Comparison of ENCODE assay signal across 17 cellular contexts in genomic region chrX:42519666-42520231, GRCh38.
DNase-seq lines count a peak whose midpoint lies in the region; ATAC-seq and TF ChIP-seq lines count a peak whose summit lies in the region.
"Had no signal": no experiment of that assay in that cellular context is flagged by ENCODE, and none has a peak within 500 bp of the region (broad histone marks: within the 10 kb centered on the region; RNA-seq: fewer than 3 reads in every experiment).

No MANE protein-coding gene starts in this region.

- no peak overlapping the region for H3K14ac ChIP-seq in mesenchymal stem cell (ENCODE audit: low read length in 2 of 2)

- peak; percentile 6 to 8 for TF ChIP-seq CTCF in mammary epithelial cell (conservative IDR thresholded peaks at IDR 0.05 in 1 of 2, IDR thresholded peaks at IDR 0.05 in 1 of 2; ENCODE audit: extremely low read depth in 1 of 2, insufficient read depth in 1 of 2, low read depth in 1 of 2, low read length in 2 of 2)

- H3K4me2 ChIP-seq in mammary epithelial cell (ENCODE audit: insufficient read depth, low read depth, low read length) (no peak overlapping the region), mesenchymal stem cell (ENCODE audit: low read length, poor library complexity, severe bottlenecking) (no peak overlapping the region)
- H3K4me2 ChIP-seq: KMS-11 had no signal

- H2BK120ac ChIP-seq in mesenchymal stem cell (ENCODE audit: low read depth, low read length) = no peak overlapping the region

- no peaks in the 10 kb centered on the region for H4K20me1 ChIP-seq in mammary epithelial cell (ENCODE audit: insufficient read depth, low read length)

- in situ Hi-C loops in Caki2 (cut with HindIII; ENCODE audit: low pct_unique_long_range_greater_than_20kb, low sequenced_read_pairs) (no loop called here), mammary epithelial cell (cut with MboI; ENCODE audit: low sequenced_read_pairs in 2 of 2) (loop anchor here in 1 of 2 donors (25.0 kb wide), 1 partner anchor 732 kb away; no protein-coding TSS in a partner anchor), HAP-1 (cut with MboI; ENCODE audit: low sequenced_read_pairs) (no loop called here)

- DNase-seq in Caki2 (ENCODE audit: low read depth) = peak; percentile 28
- DNase-seq in LoVo (ENCODE audit: low spot score) = peak; percentile 14
- DNase-seq in mammary epithelial cell = peak; percentile 51
- peak; percentile 7 for DNase-seq in mesenchymal stem cell
- DNase-seq in HAP-1 (ENCODE audit: low spot score in 2 of 2) = no peak
- DNase-seq: activated CD8-positive, alpha-beta T cell treated with anti-CD3 and anti-CD28 coated beads, Interleukin-2, amount 10 ng/mL, durations not matched to agents 7 days and 5 days; activated naive CD8-positive, alpha-beta T cell treated with anti-CD3 and anti-CD28 coated beads for 36 hours; left colon; NCI-H526; stimulated activated CD4-positive, alpha-beta T cell treated with anti-CD3 and anti-CD28 coated beads, Interleukin-2, amount 100 ng/mL, for 48 hours; stimulated activated naive CD8-positive, alpha-beta T cell treated with anti-CD3 and anti-CD28 coated beads, Interleukin-15, amount 100 ng/mL, for 72 hours; T-cell had no signal

- H3K27ac ChIP-seq in mammary epithelial cell (ENCODE audit: insufficient read depth, low read depth, low read length) (no peak overlapping the region), mesenchymal stem cell (ENCODE audit: low read length, poor library complexity, severe bottlenecking) (no peak overlapping the region)
- H3K27ac ChIP-seq: epithelial cell of prostate, KMS-11 had no signal

- ATAC-seq in HG03432 (IDR thresholded peaks at IDR 0.05; ENCODE audit: unreplicated experiment) = no peak
- no peak for ATAC-seq in HG02588 (IDR thresholded peaks at IDR 0.05; ENCODE audit: unreplicated experiment)
- no peak for ATAC-seq in GM21529 (IDR thresholded peaks at IDR 0.05; ENCODE audit: unreplicated experiment)
- ATAC-seq: activated CD8-positive, alpha-beta T cell treated with anti-CD3 and anti-CD28 coated beads, Interleukin-2, amount 10 ng/mL, durations not matched to agents 7 days and 5 days; left colon; stimulated activated naive CD8-positive, alpha-beta T cell treated with anti-CD3 and anti-CD28 coated beads, Interleukin-15, amount 100 ng/mL, for 72 hours; T-cell had no signal

- H3K23ac ChIP-seq in mesenchymal stem cell (ENCODE audit: low read length in 2 of 2) = no peak overlapping the region

- H4K8ac ChIP-seq in mesenchymal stem cell (ENCODE audit: low read length) = no peak overlapping the region

- no TSS peak for BruUV-seq in mammary epithelial cell (replicated peaks; lab: Mats Ljungman, UMichigan)

- intact Hi-C loops in mammary epithelial cell (cut with micrococcal nuclease) = no loop called here

- no peak overlapping the region for H3K9ac ChIP-seq in mammary epithelial cell (ENCODE audit: insufficient read depth, low read length)
- H3K9ac ChIP-seq in mesenchymal stem cell (ENCODE audit: low read length) = no peak overlapping the region
- H3K9ac ChIP-seq: KMS-11 had no signal

- no peaks in the 10 kb centered on the region for H3K79me1 ChIP-seq in mesenchymal stem cell (replicated peaks; ENCODE audit: low read length, poor library complexity, severe bottlenecking)

- no peak overlapping the region for H2AK5ac ChIP-seq in mesenchymal stem cell (ENCODE audit: low read length, severe bottlenecking)

- H2BK15ac ChIP-seq in mesenchymal stem cell (ENCODE audit: low read depth, poor library complexity, severe bottlenecking) = no peak overlapping the region

- no peak overlapping the region for H4K91ac ChIP-seq in mesenchymal stem cell (ENCODE audit: low read length)

- H3K9me3 ChIP-seq in mammary epithelial cell (replicated peaks; ENCODE audit: insufficient read depth, low read length) (no peaks in the 10 kb centered on the region), mesenchymal stem cell (ENCODE audit: control insufficient read depth, low read length) (no peaks in the 10 kb centered on the region), HAP-1 (no peaks in the 10 kb centered on the region)

- CTCF ChIA-PET in mammary epithelial cell (lab: Charles Lee; ENCODE audit: low non-redundant PET) = no interaction called here

- dilution Hi-C loops in mammary epithelial cell (cut with HindIII; ENCODE audit: low sequenced_read_pairs) = no loop called here

- no peak overlapping the region for H2BK12ac ChIP-seq in mesenchymal stem cell (ENCODE audit: low read length in 2 of 2)

- no peak overlapping the region for H2BK5ac ChIP-seq in mesenchymal stem cell (ENCODE audit: low read depth, low read length, poor library complexity, severe bottlenecking)

- H3K4me3 ChIP-seq in mammary epithelial cell (replicated peaks in 1 of 3; ENCODE audit: insufficient read depth in 1 of 3, low read depth in 2 of 3, low read length in 3 of 3) = no peak overlapping the region
- H3K4me3 ChIP-seq in mesenchymal stem cell (ENCODE audit: insufficient read depth in 1 of 2, low read depth in 1 of 2, low read length in 2 of 2) = no peak overlapping the region
- no peak overlapping the region for H3K4me3 ChIP-seq in HAP-1

- no peaks in the 10 kb centered on the region for H3K79me2 ChIP-seq in mammary epithelial cell (ENCODE audit: insufficient read depth, low read length)

- no peak overlapping the region for H3K4ac ChIP-seq in mesenchymal stem cell (ENCODE audit: low read depth in 1 of 2, low read length in 2 of 2)

- no peaks in the 10 kb centered on the region for H3K36me3 ChIP-seq in mammary epithelial cell (ENCODE audit: insufficient read depth, low read length)
- no peaks in the 10 kb centered on the region for H3K36me3 ChIP-seq in mesenchymal stem cell (ENCODE audit: control insufficient read depth in 1 of 2, insufficient read depth in 2 of 2, low read depth in 1 of 2, low read length in 2 of 2)
- no peaks in the 10 kb centered on the region for H3K36me3 ChIP-seq in HAP-1 (replicated peaks)

- H3K27me3 ChIP-seq in mammary epithelial cell (ENCODE audit: insufficient read depth, low read length) = peaks cover 3% of the 10 kb centered on the region
- no peaks in the 10 kb centered on the region for H3K27me3 ChIP-seq in mesenchymal stem cell (ENCODE audit: control insufficient read depth in 1 of 2, insufficient read depth in 1 of 2, low read length in 2 of 2)
- no peaks in the 10 kb centered on the region for H3K27me3 ChIP-seq in HAP-1 (ENCODE audit: low read depth)

- H3K4me1 ChIP-seq in mammary epithelial cell (ENCODE audit: insufficient read depth, low read length) = no peaks in the 10 kb centered on the region
- peaks cover 2% of the 10 kb centered on the region for H3K4me1 ChIP-seq in mesenchymal stem cell (ENCODE audit: control insufficient read depth, insufficient read depth, low read depth, low read length)
- no peaks in the 10 kb centered on the region for H3K4me1 ChIP-seq in HAP-1

- 95% methylated on average over 1 of the region's 1 CpG for WGBS in mammary epithelial cell (ENCODE audit: low coverage, missing lambda C conversion rate)
- no CpG with 5 or more reads among the region's 1 CpG for WGBS in mesenchymal stem cell

- H2AFZ ChIP-seq in mammary epithelial cell (ENCODE audit: low read depth, low read length) = no peak overlapping the region
- no peak overlapping the region for H2AFZ ChIP-seq in mesenchymal stem cell (ENCODE audit: low read depth, low read length)

- no peak overlapping the region for H3K18ac ChIP-seq in mesenchymal stem cell (ENCODE audit: low read depth in 1 of 2, low read length in 2 of 2)

Comparison
In these comparisons a context has a peak if more than half of its experiments do, and no peak if none do; other contexts are left out.
1. DNase-seq: peak in Caki2 (single experiment), LoVo (single experiment), mammary epithelial cell (single experiment) and mesenchymal stem cell (single experiment); none in HAP-1 (0 of 2).